In the genomic region with DNA sequence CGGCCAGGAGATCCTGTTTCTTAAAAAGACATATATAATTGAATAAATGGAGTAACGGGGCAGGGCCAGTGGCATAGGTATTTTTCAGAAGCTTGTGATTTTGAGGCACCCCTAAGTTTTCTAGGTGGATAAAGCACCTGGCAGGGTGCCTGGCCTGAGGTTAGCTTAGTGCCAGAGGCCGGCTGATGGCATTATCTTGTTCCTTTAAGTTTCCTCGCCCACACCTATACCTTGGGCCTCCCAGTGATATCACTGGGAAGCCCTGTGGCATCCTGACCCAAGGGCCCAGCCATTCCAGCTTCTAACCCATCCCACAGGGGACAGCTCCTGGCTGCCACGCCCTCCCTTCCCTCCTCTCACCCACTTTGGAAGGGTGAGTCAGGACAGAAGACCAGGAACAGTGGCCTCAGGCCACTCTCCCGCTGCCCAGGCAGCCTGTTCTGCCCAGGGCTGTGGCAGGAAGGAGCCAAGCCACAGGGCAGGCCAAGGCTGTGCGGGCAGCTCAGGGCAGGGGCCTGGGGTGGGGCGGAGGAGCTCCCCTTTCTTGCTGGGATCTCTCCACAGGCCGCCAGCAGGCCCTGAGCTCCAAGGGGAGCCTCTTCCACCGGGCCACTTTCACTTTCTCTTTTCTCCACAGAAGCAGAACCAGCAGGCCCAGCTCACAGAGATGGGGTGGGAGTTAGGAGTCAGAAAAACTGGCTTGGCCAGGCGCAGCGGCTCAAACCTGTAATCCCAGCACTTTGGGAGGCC, we compare ENCODE assay signal across 8 cellular contexts.
DNase-seq lines count a peak whose midpoint lies in the region; ATAC-seq and TF ChIP-seq lines count a peak whose summit lies in the region.

No MANE protein-coding gene starts in this region.

- in situ Hi-C loops in transverse colon (cut with MboI; ENCODE audit: low pct_ligation_motif_present in 1 of 4, low pct_unique_long_range_greater_than_20kb in 1 of 4, low sequenced_read_pairs in 3 of 4): loop anchor here in 1 of 4 donors (10.0 kb wide), 1 partner anchor 51 kb away; no protein-coding TSS in a partner anchor

- H3K4me1 ChIP-seq in Loucy (ENCODE audit: insufficient read depth, low read length, poor library complexity, severe bottlenecking) (peaks cover 36% of the 10 kb centered on the region), endodermal cell (ENCODE audit: control insufficient read depth, insufficient read depth, low read length) (peaks cover 18% of the 10 kb centered on the region), muscle layer of colon (ENCODE audit: insufficient read depth, low read length) (peaks cover 57% of the 10 kb centered on the region), transverse colon (peaks cover 28 to 56% (median 52%) of the 10 kb centered on the region in 4 donors)

- H4K20me1 ChIP-seq in Loucy (ENCODE audit: insufficient read depth, low read length, poor library complexity, severe bottlenecking): no peaks in the 10 kb centered on the region

- H3F3A ChIP-seq in Loucy (ENCODE audit: low read depth): peaks cover 2% of the 10 kb centered on the region; the same call in 1 of the 2 replicates

- TF ChIP-seq EP300 in transverse colon (IDR thresholded peaks at IDR 0.05; ENCODE audit: low read depth): no peak

- no peak overlapping the region for H2AFZ ChIP-seq in Loucy (ENCODE audit: low read length)

- H3K9me3 ChIP-seq in Loucy (ENCODE audit: insufficient read depth, low read depth, low read length): no peaks in the 10 kb centered on the region
- no peaks in the 10 kb centered on the region for H3K9me3 ChIP-seq in endodermal cell (ENCODE audit: control insufficient read depth, low read length)
- no peaks in the 10 kb centered on the region for H3K9me3 ChIP-seq in muscle layer of colon (ENCODE audit: low read length)
- no peaks in the 10 kb centered on the region for H3K9me3 ChIP-seq in transverse colon

- TF ChIP-seq CTCF in Loucy (conservative IDR thresholded peaks at IDR 0.05; ENCODE audit: low read length): no peak
- no peak for TF ChIP-seq CTCF in endodermal cell (conservative IDR thresholded peaks at IDR 0.05)
- TF ChIP-seq CTCF in transverse colon (IDR thresholded peaks at IDR 0.05): no peak

- ATAC-seq in HG03045 (IDR thresholded peaks at IDR 0.05; ENCODE audit: unreplicated experiment) (no peak), GM19455 (IDR thresholded peaks at IDR 0.05; ENCODE audit: unreplicated experiment) (no peak)

- no peaks in the 10 kb centered on the region for H3K27me3 Mint-ChIP-seq in endodermal cell (ENCODE audit: insufficient read depth)

- DNase-seq in DMS153 (lab: John Stamatoyannopoulos, UW): peak; percentile 43
- peak; percentile 43 for DNase-seq in activated CD4-positive, alpha-beta T cell treated with anti-CD3 and anti-CD28 coated beads, Interleukin-2, amount 50 U/mL, for 1 hour
- DNase-seq in endodermal cell: no peak
- peak; percentile 71 for DNase-seq in transverse colon

- no peaks in the 10 kb centered on the region for H3K9me3 Mint-ChIP-seq in endodermal cell

- H3K27ac Mint-ChIP-seq in endodermal cell: no peak overlapping the region

- H3K27me3 ChIP-seq in Loucy (ENCODE audit: insufficient read depth, low read length, poor library complexity, severe bottlenecking) (no peaks in the 10 kb centered on the region), endodermal cell (ENCODE audit: control insufficient read depth, insufficient read depth, low read length, poor library complexity, severe bottlenecking) (no peaks in the 10 kb centered on the region), muscle layer of colon (ENCODE audit: control insufficient read depth in 1 of 2, insufficient read depth in 2 of 2, low read length in 2 of 2) (no peaks in the 10 kb centered on the region), transverse colon (no peaks in the 10 kb centered on the region)

- no peaks in the 10 kb centered on the region for H3K36me3 ChIP-seq in Loucy (ENCODE audit: insufficient read depth, low read length)
- no peaks in the 10 kb centered on the region for H3K36me3 ChIP-seq in endodermal cell (ENCODE audit: control insufficient read depth, insufficient read depth, low read length)
- H3K36me3 ChIP-seq in muscle layer of colon (ENCODE audit: insufficient read depth, low read length): no peaks in the 10 kb centered on the region
- no peaks in the 10 kb centered on the region for H3K36me3 ChIP-seq in transverse colon

- H3K4me1 Mint-ChIP-seq in endodermal cell: peaks cover 32% of the 10 kb centered on the region

- no peaks in the 10 kb centered on the region for H3K9me2 ChIP-seq in Loucy (replicated peaks; ENCODE audit: low read depth, low read length)

- H3K27ac ChIP-seq in endodermal cell (ENCODE audit: low read depth, low read length): peak overlapping the region; percentile 24
- H3K27ac ChIP-seq in muscle layer of colon (ENCODE audit: low read depth, low read length): peak overlapping the region; percentile 97
- H3K27ac ChIP-seq in transverse colon: peak overlapping the region; percentile 89 to 98 (median 94)

- no peaks in the 10 kb centered on the region for H3K36me3 Mint-ChIP-seq in endodermal cell (ENCODE audit: low read depth)

- WGBS in endodermal cell (ENCODE audit: insufficient coverage in 1 of 2, insufficient read length in 1 of 2), 2 experiments: 93 to 94% methylated on average over 6 to 11 of the region's 12 CpGs
- 30% methylated on average over 12 of the region's 12 CpGs; no CpG with 5 or more reads in 1 of the 2 donors for WGBS in transverse colon (ENCODE audit: low coverage in 1 of 2), 2 donors

- H3K79me2 ChIP-seq in Loucy (ENCODE audit: insufficient read depth, low read length): no peaks in the 10 kb centered on the region

- peak; percentile 47 for TF ChIP-seq POLR2A in transverse colon (IDR thresholded peaks at IDR 0.05)

- intact Hi-C loops in transverse colon (cut with DNase I; ENCODE audit: low total_unique reads): no loop called here

- peak overlapping the region; percentile 32 for H3K4me2 ChIP-seq in Loucy (ENCODE audit: low read depth, low read length, poor library complexity, severe bottlenecking)

- no peak overlapping the region for H3K4me3 Mint-ChIP-seq in endodermal cell

- H3K9ac ChIP-seq in Loucy (ENCODE audit: low read depth, low read length, poor library complexity, severe bottlenecking): peak overlapping the region; percentile 54
- no peak overlapping the region for H3K9ac ChIP-seq in endodermal cell (ENCODE audit: extremely low read depth, low read length, poor library complexity, severe bottlenecking)
- peak overlapping the region; percentile 58 for H3K9ac ChIP-seq in muscle layer of colon (ENCODE audit: low read length)

- H3K4me3 ChIP-seq in Loucy (ENCODE audit: low read length, poor library complexity, severe bottlenecking) (no peak overlapping the region), endodermal cell (ENCODE audit: low read length) (no peak overlapping the region), muscle layer of colon (ENCODE audit: low read depth in 1 of 2, low read length in 2 of 2) (peak overlapping the region in 1 of 2 donors; percentile 17), transverse colon (peak overlapping the region in 2 of 4 donors; percentile 13 to 40)

Comparison
In these comparisons a context has a peak if more than half of its experiments do, and no peak if none do; other contexts are left out.
1. H3K27ac ChIP-seq: peak in every context shown above with its lines; median percentile 97 in muscle layer of colon; 94 in transverse colon; 24 in endodermal cell.